10 cellular contexts compared by ENCODE assay signal in the genomic region with DNA sequence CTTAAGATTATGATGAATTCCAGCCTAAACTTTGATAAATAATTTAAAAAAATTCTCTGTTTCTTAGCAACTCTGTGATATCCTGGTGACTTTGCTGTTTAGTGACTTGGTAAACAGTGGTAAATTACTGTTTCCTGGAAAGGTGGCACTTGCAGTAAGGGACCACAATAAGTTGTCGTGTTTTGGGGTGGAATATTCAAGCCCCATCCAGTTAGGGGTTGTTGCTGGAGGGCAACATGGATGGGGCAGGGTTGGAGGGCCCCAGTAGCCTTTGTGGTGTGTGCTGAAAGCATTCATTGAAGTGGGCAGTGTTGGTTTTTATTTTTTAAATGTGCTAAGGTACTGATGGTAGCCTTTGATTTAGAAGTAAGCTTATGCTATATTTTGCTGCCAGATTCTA. TPM values are rescaled to one million over a fixed set of nuclear protein-coding genes. Genes with fewer than 3 reads are reported as not detected.
DNase-seq lines count a peak whose midpoint lies in the region; ATAC-seq, FAIRE-seq and TF ChIP-seq lines count a peak whose summit lies in the region.
"Had no signal": no experiment of that assay in that cellular context is flagged by ENCODE, and none has a peak within 500 bp of the region (broad histone marks: within the 10 kb centered on the region; RNA-seq: fewer than 3 reads in every experiment).

No MANE protein-coding gene starts in this region.

- H4K20me1 ChIP-seq in DND-41 (ENCODE audit: insufficient read depth, low read length) = no peaks in the 10 kb centered on the region

- intact Hi-C loops in activated B cell treated with CpG ODN at 0.5 μM for 24 hours (cut with micrococcal nuclease) (loop anchor here (1.0 to 10.0 kb wide), 4 partner anchors 29 to 1794 kb away; partner anchors contain the start of genes CASP9 and DNAJC16), esophagus muscularis mucosa (cut with DNase I) (no loop called here)

- H3K36me3 ChIP-seq in DND-41 (ENCODE audit: insufficient read depth, low read length) = no peaks in the 10 kb centered on the region
- H3K36me3 ChIP-seq in esophagus muscularis mucosa = peaks cover 0 to 7% (median 0%) of the 10 kb centered on the region in 4 donors

- H3K27me3 Mint-ChIP-seq in activated B cell treated with CpG ODN at 0.5 μM for 24 hours (no peaks in the 10 kb centered on the region), naive B cell (no peaks in the 10 kb centered on the region)

- H3K4me3 Mint-ChIP-seq in activated B cell treated with CpG ODN at 0.5 μM for 24 hours (peak overlapping the region; percentile 82), naive B cell (peak overlapping the region; percentile 53 to 93 (median 82))

- H3K27me3 ChIP-seq in DND-41 (ENCODE audit: insufficient read depth, low read length, poor library complexity) = peaks cover 7% of the 10 kb centered on the region
- no peaks in the 10 kb centered on the region for H3K27me3 ChIP-seq in esophagus muscularis mucosa

- no peak for TF ChIP-seq POLR2A in esophagus muscularis mucosa (IDR thresholded peaks at IDR 0.05; ENCODE audit: low read depth)

- peak overlapping the region; percentile 58 for H3K4me2 ChIP-seq in DND-41 (ENCODE audit: insufficient read depth, low read length)

- TF ChIP-seq CTCF in DND-41 (IDR thresholded peaks at IDR 0.05; ENCODE audit: borderline replicate concordance, extremely low read depth, low read length, poor library complexity, severe bottlenecking) (no peak), activated B cell treated with CpG ODN at 0.5 μM for 24 hours (IDR thresholded peaks at IDR 0.05) (no peak), esophagus muscularis mucosa (IDR thresholded peaks at IDR 0.05) (no peak)

- WGBS in esophagus muscularis mucosa = 82% methylated on average over 1 of the region's 1 CpG

- H3K27ac Mint-ChIP-seq in activated B cell treated with CpG ODN at 0.5 μM for 24 hours (peak overlapping the region; percentile 97), naive B cell (peak overlapping the region; percentile 98 to 99 (median 99))

- H3K4me3 ChIP-seq in DND-41 (ENCODE audit: low read depth in 1 of 2, low read length in 2 of 2) (peak overlapping the region in 1 of 2 experiments; percentile 52; a peak in 2 of 4 replicates), esophagus muscularis mucosa (no peak overlapping the region)

- H3K36me3 Mint-ChIP-seq in activated B cell treated with CpG ODN at 0.5 μM for 24 hours (ENCODE audit: low read depth) = peaks cover 68% of the 10 kb centered on the region
- peaks cover 3% of the 10 kb centered on the region in 2 donors for H3K36me3 Mint-ChIP-seq in naive B cell

- CTCF ChIA-PET in activated B cell treated with CpG ODN at 0.5 μM for 24 hours (lab: Charles Lee) = interaction anchor here (2.7 to 7.2 kb wide), 2 partner anchors 28 to 65 kb away, joined by 18 to 107 read pairs; no protein-coding TSS in a partner anchor

- H3K9me3 Mint-ChIP-seq in activated B cell treated with CpG ODN at 0.5 μM for 24 hours (no peaks in the 10 kb centered on the region), naive B cell (no peaks in the 10 kb centered on the region)

- ATAC-seq in DND-41 (ENCODE audit: insufficient read depth, low read depth) (0 out of 3 replicates have a peak, but pooled peaks have one; percentile 4), GM21786 (IDR thresholded peaks at IDR 0.05; ENCODE audit: unreplicated experiment) (peak; percentile 3), activated B cell treated with CpG ODN at 0.5 μM for 24 hours (ENCODE audit: low read depth) (no peak), naive B cell (ENCODE audit: low read depth in 2 of 2) (peak in 1 of 2 donors; percentile 0)

- no peaks in the 10 kb centered on the region for H3K79me2 ChIP-seq in DND-41 (ENCODE audit: insufficient read depth, low read length)

- H3K9me3 ChIP-seq in DND-41 (ENCODE audit: insufficient read depth, low read length, severe bottlenecking) (no peaks in the 10 kb centered on the region), esophagus muscularis mucosa (no peaks in the 10 kb centered on the region)

- peak overlapping the region; percentile 63 for H3K27ac ChIP-seq in DND-41 (ENCODE audit: low read length)
- H3K27ac ChIP-seq in esophagus muscularis mucosa (replicated peaks in 1 of 4) = no peak overlapping the region

- peak overlapping the region; percentile 76 for H2AFZ ChIP-seq in DND-41 (ENCODE audit: low read depth, low read length)

- TF ChIP-seq EP300 in esophagus muscularis mucosa (IDR thresholded peaks at IDR 0.05) = no peak

- H3K4me1 ChIP-seq in DND-41 (ENCODE audit: insufficient read depth, low read length) = peaks cover 42% of the 10 kb centered on the region
- H3K4me1 ChIP-seq in esophagus muscularis mucosa = peaks cover 0 to 23% (median 10%) of the 10 kb centered on the region in 4 donors

- no peak for FAIRE-seq in urothelium cell line (lab: Jason Lieb, UNC)

- DNase-seq in DND-41 (no peak), activated B cell treated with CpG ODN at 0.5 μM for 24 hours (no peak), naive B cell (no peak), T1000 (lab: John Stamatoyannopoulos, UW) (no peak), esophagus muscularis mucosa (ENCODE audit: extremely low spot score) (no peak), urothelium cell line (ENCODE audit: low spot score) (no peak), SW480 (ENCODE audit: low spot score) (no peak)
- DNase-seq: HCEC 1CT, trophoblast cell had no signal

- POLR2A ChIA-PET in activated B cell treated with CpG ODN at 0.5 μM for 24 hours (lab: Charles Lee) = interaction anchor here (0.5 to 16.6 kb wide), 29 partner anchors 9 to 1822 kb away, joined by 3 to 440 read pairs (median 6); no protein-coding TSS in a partner anchor

- peaks cover 99% of the 10 kb centered on the region for H3K4me1 Mint-ChIP-seq in activated B cell treated with CpG ODN at 0.5 μM for 24 hours
- peaks cover 80 to 98% (median 85%) of the 10 kb centered on the region in 3 donors for H3K4me1 Mint-ChIP-seq in naive B cell

- peak overlapping the region; percentile 44 for H3K9ac ChIP-seq in DND-41 (ENCODE audit: low read depth, low read length)

RNA-seq across cellular contexts. Expression of gene PRDM2, which starts 30.3 kb away (rescaled TPM):
- total RNA-seq in activated B cell treated with CpG ODN at 0.5 μM for 24 hours (183 and 194 TPM in 2 replicates), esophagus muscularis mucosa (10 to 100 TPM; 32.5 to 54.6 (median 44.2) TPM)
- 10 to 100 TPM; 18.4 to 49.1 (median 35.3) TPM for polyA plus RNA-seq in naive B cell (ENCODE audit: low read depth in 6 of 6)
